ENCODE assay signal across 1 cellular context in the genomic region with DNA sequence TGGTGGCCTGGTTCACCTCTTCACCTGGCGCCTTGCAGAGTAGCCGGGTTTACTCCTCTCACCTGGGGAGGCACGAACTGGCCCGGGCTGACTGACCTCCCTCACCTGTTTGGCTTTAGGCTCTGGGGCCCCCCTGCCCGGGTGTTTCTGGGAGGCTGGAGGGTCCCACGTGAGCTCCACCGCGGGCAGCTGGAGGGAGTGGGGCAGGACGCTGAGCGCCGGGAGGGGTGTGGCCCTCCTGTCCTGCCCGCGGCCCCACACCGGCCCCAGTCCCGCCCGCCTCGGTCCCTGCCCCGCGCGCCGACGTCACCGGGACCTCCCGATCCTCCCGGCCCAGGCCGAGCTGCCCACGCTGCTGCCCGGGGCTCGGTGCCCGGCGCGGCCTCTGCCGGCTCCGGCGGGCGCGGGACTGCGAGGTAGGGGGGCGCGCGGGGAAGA.
TF ChIP-seq lines count a peak whose summit lies in the region.

A gene with protein sequence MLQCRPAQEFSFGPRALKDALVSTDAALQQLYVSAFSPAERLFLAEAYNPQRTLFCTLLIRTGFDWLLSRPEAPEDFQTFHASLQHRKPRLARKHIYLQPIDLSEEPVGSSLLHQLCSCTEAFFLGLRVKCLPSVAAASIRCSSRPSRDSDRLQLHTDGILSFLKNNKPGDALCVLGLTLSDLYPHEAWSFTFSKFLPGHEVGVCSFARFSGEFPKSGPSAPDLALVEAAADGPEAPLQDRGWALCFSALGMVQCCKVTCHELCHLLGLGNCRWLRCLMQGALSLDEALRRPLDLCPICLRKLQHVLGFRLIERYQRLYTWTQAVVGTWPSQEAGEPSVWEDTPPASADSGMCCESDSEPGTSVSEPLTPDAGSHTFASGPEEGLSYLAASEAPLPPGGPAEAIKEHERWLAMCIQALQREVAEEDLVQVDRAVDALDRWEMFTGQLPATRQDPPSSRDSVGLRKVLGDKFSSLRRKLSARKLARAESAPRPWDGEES (plus strand): TSS at position 322 of the 438 bp plus-strand sequence. CDS start 12,250 bp downstream, outside the sequence.

TF ChIP-seq in HepG2, 621 proteins besides CTCF, POLR2A, EP300 and RAD21:
- TF ChIP-seq HNRNPLL (IDR thresholded peaks at IDR 0.05; ENCODE audit: low read depth, low read length, poor library complexity, severe bottlenecking) (no peak), SRY (CRISPR knock-in tag; IDR thresholded peaks at IDR 0.05) (no peak), ZNF235 (CRISPR knock-in tag; IDR thresholded peaks at IDR 0.05; ENCODE audit: borderline replicate concordance) (no peak), ZNF138 (CRISPR knock-in tag; IDR thresholded peaks at IDR 0.05; ENCODE audit: low read depth) (no peak), KLF15 (CRISPR knock-in tag; IDR thresholded peaks at IDR 0.05; ENCODE audit: borderline replicate concordance) (no peak), ZNF790 (CRISPR knock-in tag; IDR thresholded peaks at IDR 0.05; ENCODE audit: borderline replicate concordance) (no peak), SNAPC5 (CRISPR knock-in tag; IDR thresholded peaks at IDR 0.05; ENCODE audit: borderline replicate concordance) (no peak), RELA (CRISPR knock-in tag; IDR thresholded peaks at IDR 0.05) (no peak), ATF1 (CRISPR knock-in tag; IDR thresholded peaks at IDR 0.05) (no peak), ZNF550 (CRISPR knock-in tag; IDR thresholded peaks at IDR 0.05; ENCODE audit: borderline replicate concordance) (no peak), ZBTB25 (CRISPR knock-in tag; IDR thresholded peaks at IDR 0.05) (no peak), ZNF292 (CRISPR knock-in tag; IDR thresholded peaks at IDR 0.05; ENCODE audit: borderline replicate concordance, low read depth) (no peak), ONECUT2 (CRISPR knock-in tag; IDR thresholded peaks at IDR 0.05) (no peak), ZNF737 (CRISPR knock-in tag; IDR thresholded peaks at IDR 0.05; ENCODE audit: borderline replicate concordance) (no peak), STAT6 (CRISPR knock-in tag; IDR thresholded peaks at IDR 0.05; ENCODE audit: borderline replicate concordance) (no peak), BHLHE40 (IDR thresholded peaks at IDR 0.05; ENCODE audit: low read length) (no peak), LBX2 (CRISPR knock-in tag; IDR thresholded peaks at IDR 0.05; ENCODE audit: borderline replicate concordance) (no peak), ZNF121 (CRISPR knock-in tag; IDR thresholded peaks at IDR 0.05) (no peak)
- TF ChIP-seq, protein P1, sequence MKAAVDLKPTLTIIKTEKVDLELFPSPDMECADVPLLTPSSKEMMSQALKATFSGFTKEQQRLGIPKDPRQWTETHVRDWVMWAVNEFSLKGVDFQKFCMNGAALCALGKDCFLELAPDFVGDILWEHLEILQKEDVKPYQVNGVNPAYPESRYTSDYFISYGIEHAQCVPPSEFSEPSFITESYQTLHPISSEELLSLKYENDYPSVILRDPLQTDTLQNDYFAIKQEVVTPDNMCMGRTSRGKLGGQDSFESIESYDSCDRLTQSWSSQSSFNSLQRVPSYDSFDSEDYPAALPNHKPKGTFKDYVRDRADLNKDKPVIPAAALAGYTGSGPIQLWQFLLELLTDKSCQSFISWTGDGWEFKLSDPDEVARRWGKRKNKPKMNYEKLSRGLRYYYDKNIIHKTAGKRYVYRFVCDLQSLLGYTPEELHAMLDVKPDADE (CRISPR knock-in tag; IDR thresholded peaks at IDR 0.05), result no peak
